21 cellular contexts compared by ENCODE assay signal in genomic region chr2:127134235-127134634, GRCh38.
"Had no signal": no experiment of that assay in that cellular context is flagged by ENCODE, and none has a peak within 500 bp of the region (broad histone marks: within the 10 kb centered on the region; RNA-seq: fewer than 3 reads in every experiment).

No MANE protein-coding gene starts in this region.

- H3K4me3 ChIP-seq: breast epithelium, prostate gland, skin epidermis, testis, upper lobe of right lung had no signal

- H3K36me3 ChIP-seq: breast epithelium, prostate gland, upper lobe of right lung had no signal

- H3K9me3 Mint-ChIP-seq: activated CD4-positive, alpha-beta T cell treated with anti-CD3 and anti-CD28 coated beads, Interleukin-2, amount 10 ng/mL, durations not matched to agents 7 days and 5 days; activated T-helper 17 cell treated with anti-CD3 and anti-CD28 coated beads, Interleukin-2, amount 50 U/mL, for 72 hours; natural killer cell treated with Interleukin-12 subunit alpha and Interleukin-12 subunit beta and Interleukin-15 and Interleukin-18, amount 100 ng/mL, for 72 hours; stimulated activated naive CD8-positive, alpha-beta T cell treated with anti-CD3 and anti-CD28 coated beads, Interleukin-15, Interleukin-2, amounts not matched to agents 100 ng/mL and 50 ng/mL, for 24 hours had no signal

- H3K27ac ChIP-seq: breast epithelium, prostate gland, testis, upper lobe of right lung had no signal

- H3K4me1 Mint-ChIP-seq: activated CD4-positive, alpha-beta T cell treated with anti-CD3 and anti-CD28 coated beads, Interleukin-2, amount 10 ng/mL, durations not matched to agents 7 days and 5 days; activated T-helper 17 cell treated with anti-CD3 and anti-CD28 coated beads, Interleukin-2, amount 50 U/mL, for 72 hours had no signal

- FAIRE-seq: TTC549 had no signal

- ATAC-seq: activated T-helper 17 cell treated with anti-CD3 and anti-CD28 coated beads, Interleukin-2, amount 50 U/mL, for 72 hours; natural killer cell treated with Interleukin-12 subunit alpha and Interleukin-12 subunit beta and Interleukin-15 and Interleukin-18, amount 100 ng/mL, for 72 hours; right cardiac atrium; upper lobe of right lung had no signal

- H3K9me3 ChIP-seq: prostate gland, testis, upper lobe of right lung had no signal

- DNase-seq: activated CD4-positive, alpha-beta T cell treated with anti-CD3 and anti-CD28 coated beads, Interleukin-2, amount 10 ng/mL, durations not matched to agents 7 days and 5 days; activated naive CD4-positive, alpha-beta T cell treated with Interleukin-2 at 50 U/mL for 16 hours; aorta; erythroblast; hippocampal formation; left ventricle myocardium superior; mesenchymal stem cell; occipital lobe; right cardiac atrium; stimulated activated CD4-positive, alpha-beta T cell treated with anti-CD3 and anti-CD28 coated beads, Interleukin-15, amount 100 ng/mL, for 24 hours; stimulated activated CD4-positive, alpha-beta T cell treated with anti-CD3 and anti-CD28 coated beads, Interleukin-4, amount 100 ng/mL, for 24 hours; T-helper 2 cell; testis; upper lobe of right lung had no signal

- H3K27me3 ChIP-seq: breast epithelium, testis, upper lobe of right lung had no signal

- H3K4me3 Mint-ChIP-seq: activated CD4-positive, alpha-beta T cell treated with anti-CD3 and anti-CD28 coated beads, Interleukin-2, amount 10 ng/mL, durations not matched to agents 7 days and 5 days; activated T-helper 17 cell treated with anti-CD3 and anti-CD28 coated beads, Interleukin-2, amount 50 U/mL, for 72 hours; natural killer cell treated with Interleukin-12 subunit alpha and Interleukin-12 subunit beta and Interleukin-15 and Interleukin-18, amount 100 ng/mL, for 72 hours; stimulated activated naive CD8-positive, alpha-beta T cell treated with anti-CD3 and anti-CD28 coated beads, Interleukin-15, Interleukin-2, amounts not matched to agents 100 ng/mL and 50 ng/mL, for 24 hours had no signal

- H3K27me3 Mint-ChIP-seq: activated CD4-positive, alpha-beta T cell treated with anti-CD3 and anti-CD28 coated beads, Interleukin-2, amount 10 ng/mL, durations not matched to agents 7 days and 5 days; activated T-helper 17 cell treated with anti-CD3 and anti-CD28 coated beads, Interleukin-2, amount 50 U/mL, for 72 hours; stimulated activated naive CD8-positive, alpha-beta T cell treated with anti-CD3 and anti-CD28 coated beads, Interleukin-15, Interleukin-2, amounts not matched to agents 100 ng/mL and 50 ng/mL, for 24 hours had no signal

- H3K27ac Mint-ChIP-seq: activated CD4-positive, alpha-beta T cell treated with anti-CD3 and anti-CD28 coated beads, Interleukin-2, amount 10 ng/mL, durations not matched to agents 7 days and 5 days; activated T-helper 17 cell treated with anti-CD3 and anti-CD28 coated beads, Interleukin-2, amount 50 U/mL, for 72 hours; stimulated activated naive CD8-positive, alpha-beta T cell treated with anti-CD3 and anti-CD28 coated beads, Interleukin-15, Interleukin-2, amounts not matched to agents 100 ng/mL and 50 ng/mL, for 24 hours had no signal

- H3K4me1 ChIP-seq: breast epithelium, prostate gland, testis, upper lobe of right lung had no signal

- H3K36me3 Mint-ChIP-seq: natural killer cell treated with Interleukin-12 subunit alpha and Interleukin-12 subunit beta and Interleukin-15 and Interleukin-18, amount 100 ng/mL, for 72 hours had no signal
